In the genomic region with DNA sequence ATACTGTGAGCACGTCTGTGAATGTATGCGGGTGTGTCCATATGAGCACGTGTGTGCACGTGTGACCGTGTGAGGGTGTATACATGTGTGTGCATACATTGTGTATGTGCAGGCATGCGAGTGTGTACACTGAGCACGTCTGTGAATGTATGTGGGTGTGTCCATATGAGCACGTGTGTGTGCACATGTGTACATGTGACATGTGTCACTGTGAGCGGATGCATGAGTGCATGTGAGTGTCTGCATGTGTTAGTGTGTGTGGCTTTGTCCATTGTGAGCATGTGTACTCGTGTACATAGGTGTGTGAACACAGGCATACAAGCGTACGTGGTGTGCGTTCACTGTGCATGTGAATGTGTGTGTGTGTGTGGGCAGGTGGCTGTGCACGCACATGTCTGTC, we compare ENCODE assay signal across 1 cellular context.
A peak's percentile ranks its signal among the peaks of the same experiment; 100 is the strongest.
TF ChIP-seq lines count a peak whose summit lies in the region.

No MANE protein-coding gene starts in this region.

TF ChIP-seq in HepG2, 621 proteins besides CTCF, POLR2A, EP300 and RAD21:
- TF ChIP-seq, protein P1, sequence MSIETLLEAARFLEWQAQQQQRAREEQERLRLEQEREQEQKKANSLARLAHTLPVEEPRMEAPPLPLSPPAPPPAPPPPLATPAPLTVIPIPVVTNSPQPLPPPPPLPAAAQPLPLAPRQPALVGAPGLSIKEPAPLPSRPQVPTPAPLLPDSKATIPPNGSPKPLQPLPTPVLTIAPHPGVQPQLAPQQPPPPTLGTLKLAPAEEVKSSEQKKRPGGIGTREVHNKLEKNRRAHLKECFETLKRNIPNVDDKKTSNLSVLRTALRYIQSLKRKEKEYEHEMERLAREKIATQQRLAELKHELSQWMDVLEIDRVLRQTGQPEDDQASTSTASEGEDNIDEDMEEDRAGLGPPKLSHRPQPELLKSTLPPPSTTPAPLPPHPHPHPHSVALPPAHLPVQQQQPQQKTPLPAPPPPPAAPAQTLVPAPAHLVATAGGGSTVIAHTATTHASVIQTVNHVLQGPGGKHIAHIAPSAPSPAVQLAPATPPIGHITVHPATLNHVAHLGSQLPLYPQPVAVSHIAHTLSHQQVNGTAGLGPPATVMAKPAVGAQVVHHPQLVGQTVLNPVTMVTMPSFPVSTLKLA (IDR thresholded peaks at IDR 0.05), result peak; percentile 99
- TF ChIP-seq, protein P2, sequence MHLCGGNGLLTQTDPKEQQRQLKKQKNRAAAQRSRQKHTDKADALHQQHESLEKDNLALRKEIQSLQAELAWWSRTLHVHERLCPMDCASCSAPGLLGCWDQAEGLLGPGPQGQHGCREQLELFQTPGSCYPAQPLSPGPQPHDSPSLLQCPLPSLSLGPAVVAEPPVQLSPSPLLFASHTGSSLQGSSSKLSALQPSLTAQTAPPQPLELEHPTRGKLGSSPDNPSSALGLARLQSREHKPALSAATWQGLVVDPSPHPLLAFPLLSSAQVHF (CRISPR knock-in tag; IDR thresholded peaks at IDR 0.05), result 0 out of 2 replicates have a peak, but pooled peaks have one; percentile 4
- no peak for TF ChIP-seq PRPF4 (IDR thresholded peaks at IDR 0.05; ENCODE audit: low read depth, low read length, poor library complexity, severe bottlenecking)
- TF ChIP-seq KLF16 (CRISPR knock-in tag; IDR thresholded peaks at IDR 0.05), result 0 out of 4 replicates have a peak, but pooled peaks of 1 of the 2 experiments have one; percentile 19
- no peak for TF ChIP-seq ZFP37 (CRISPR knock-in tag; IDR thresholded peaks at IDR 0.05; ENCODE audit: borderline replicate concordance)
- TF ChIP-seq, protein P3, sequence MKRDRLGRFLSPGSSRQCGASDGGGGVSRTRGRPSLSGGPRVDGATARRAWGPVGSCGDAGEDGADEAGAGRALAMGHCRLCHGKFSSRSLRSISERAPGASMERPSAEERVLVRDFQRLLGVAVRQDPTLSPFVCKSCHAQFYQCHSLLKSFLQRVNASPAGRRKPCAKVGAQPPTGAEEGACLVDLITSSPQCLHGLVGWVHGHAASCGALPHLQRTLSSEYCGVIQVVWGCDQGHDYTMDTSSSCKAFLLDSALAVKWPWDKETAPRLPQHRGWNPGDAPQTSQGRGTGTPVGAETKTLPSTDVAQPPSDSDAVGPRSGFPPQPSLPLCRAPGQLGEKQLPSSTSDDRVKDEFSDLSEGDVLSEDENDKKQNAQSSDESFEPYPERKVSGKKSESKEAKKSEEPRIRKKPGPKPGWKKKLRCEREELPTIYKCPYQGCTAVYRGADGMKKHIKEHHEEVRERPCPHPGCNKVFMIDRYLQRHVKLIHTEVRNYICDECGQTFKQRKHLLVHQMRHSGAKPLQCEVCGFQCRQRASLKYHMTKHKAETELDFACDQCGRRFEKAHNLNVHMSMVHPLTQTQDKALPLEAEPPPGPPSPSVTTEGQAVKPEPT (CRISPR knock-in tag; IDR thresholded peaks at IDR 0.05; ENCODE audit: low read depth), result no peak
